Comparison of ENCODE assay signal across 10 cellular contexts in genomic region chr2:28450901-28451565, GRCh38.
"Had no signal": no experiment of that assay in that cellular context is flagged by ENCODE, and none has a peak within 500 bp of the region (broad histone marks: within the 10 kb centered on the region; RNA-seq: fewer than 3 reads in every experiment).

No MANE protein-coding gene starts in this region.

- H3K9me3 ChIP-seq: psoas muscle, spleen had no signal

- H3K27ac Mint-ChIP-seq: neural progenitor cell had no signal

- H3K36me3 Mint-ChIP-seq: neural progenitor cell had no signal

- ATAC-seq: esophagus mucosa, left lobe of liver, sciatic nerve had no signal

- H3K4me3 Mint-ChIP-seq: neural progenitor cell had no signal

- DNase-seq: activated CD4-positive, alpha-beta T cell treated with anti-CD3 and anti-CD28 coated beads for 1 hour; activated gamma-delta T cell; amniotic stem cell; midbrain; psoas muscle; spleen had no signal
